ENCODE assay signal across 22 cellular contexts in genomic region chr2:127201452-127201851, GRCh38. TPM values are rescaled to one million over a fixed set of nuclear protein-coding genes. Genes with fewer than 3 reads are reported as not detected.
DNase-seq lines count a peak whose midpoint lies in the region; ATAC-seq and TF ChIP-seq lines count a peak whose summit lies in the region.
"Had no signal": no experiment of that assay in that cellular context is flagged by ENCODE, and none has a peak within 500 bp of the region (broad histone marks: within the 10 kb centered on the region; RNA-seq: fewer than 3 reads in every experiment).

No MANE protein-coding gene starts in this region.

- H4K20me1 ChIP-seq in DND-41 (ENCODE audit: insufficient read depth, low read length) (no peaks in the 10 kb centered on the region), GM23338 (replicated peaks; ENCODE audit: insufficient read depth) (no peaks in the 10 kb centered on the region), PC-3 (ENCODE audit: low read length) (no peaks in the 10 kb centered on the region), neural progenitor cell (ENCODE audit: low read depth) (no peaks in the 10 kb centered on the region)
- H4K20me1 ChIP-seq: BLaER1 treated with 17β-estradiol and CSF1 and Interleukin-3, amounts not matched to agents 10 nM and 100 nM had no signal

- H3K27ac Mint-ChIP-seq in GM23338 (no peak overlapping the region), neural progenitor cell (peak overlapping the region; percentile 37)
- H3K27ac Mint-ChIP-seq: CD8-positive, alpha-beta T cell; T-cell had no signal

- H3K4me1 Mint-ChIP-seq in GM23338 (peaks cover 26% of the 10 kb centered on the region; the same call in 2 of the 3 replicates), neural progenitor cell (no peaks in the 10 kb centered on the region)

- no peaks in the 10 kb centered on the region; the same call in 2 of the 3 replicates for H3K9me3 Mint-ChIP-seq in GM23338
- H3K9me3 Mint-ChIP-seq in neural progenitor cell = no peaks in the 10 kb centered on the region
- H3K9me3 Mint-ChIP-seq: CD8-positive, alpha-beta T cell; T-cell had no signal

- no TSS peak for BruUV-seq in PC-3 (replicated peaks; lab: Mats Ljungman, UMichigan)

- DNase-seq in DND-41 = no peak
- peak; percentile 64 for DNase-seq in GM23338 (ENCODE audit: low spot score)
- DNase-seq in PC-3 = no peak
- DNase-seq in neural progenitor cell (ENCODE audit: low spot score) = no peak
- DNase-seq in EL = no peak
- no peak for DNase-seq in putamen (ENCODE audit: low spot score)
- DNase-seq: CD8-positive, alpha-beta T cell; DMS79 treated with DMSO at 0.1 percent for 48 hours; GDM1; GM23248; KBM-7; NCI-H1694 treated with DMSO at 0.1 percent for 48 hours; NCI-H2107; NCI-H345; NCI-H526 treated with DMSO at 0.1 percent for 48 hours; NK-92 treated with Interleukin-12 subunit alpha and Interleukin-12 subunit beta, amount 100 ng/mL, for 24 hours; SHP77; SK-N-SH; T-cell had no signal

- H3K27me3 ChIP-seq in DND-41 (ENCODE audit: insufficient read depth, low read length, poor library complexity) (peaks cover 2% of the 10 kb centered on the region), GM23338 (ENCODE audit: insufficient read depth) (peaks cover 3% of the 10 kb centered on the region; the same call in 1 of the 2 replicates), PC-3 (ENCODE audit: low read length) (no peaks in the 10 kb centered on the region), neural progenitor cell (no peaks in the 10 kb centered on the region)
- H3K27me3 ChIP-seq: BLaER1 treated with 17β-estradiol and CSF1 and Interleukin-3, amounts not matched to agents 10 nM and 100 nM had no signal

- H3K36me3 ChIP-seq in DND-41 (ENCODE audit: insufficient read depth, low read length) (no peaks in the 10 kb centered on the region), GM23338 (ENCODE audit: insufficient read depth) (no peaks in the 10 kb centered on the region), PC-3 (ENCODE audit: low read depth, low read length) (no peaks in the 10 kb centered on the region), neural progenitor cell (peaks cover 10% of the 10 kb centered on the region)
- H3K36me3 ChIP-seq: BLaER1 treated with 17β-estradiol and CSF1 and Interleukin-3, amounts not matched to agents 10 nM and 100 nM had no signal

- H3K9me3 ChIP-seq in DND-41 (ENCODE audit: insufficient read depth, low read length, severe bottlenecking) (no peaks in the 10 kb centered on the region), PC-3 (ENCODE audit: low read length) (no peaks in the 10 kb centered on the region), neural progenitor cell (ENCODE audit: low read depth) (peaks cover 2% of the 10 kb centered on the region)
- H3K9me3 ChIP-seq: SK-N-SH had no signal

- H3K4me3 ChIP-seq in DND-41 (ENCODE audit: low read depth in 1 of 2, low read length in 2 of 2) (no peak overlapping the region), GM23338 (no peak overlapping the region), PC-3 (ENCODE audit: low read length) (no peak overlapping the region), neural progenitor cell (no peak overlapping the region)
- H3K4me3 ChIP-seq: BLaER1 treated with 17β-estradiol and CSF1 and Interleukin-3, amounts not matched to agents 10 nM and 100 nM; GM23248 had no signal

- H3K9me2 ChIP-seq in GM23338 (ENCODE audit: insufficient read depth) (no peaks in the 10 kb centered on the region), PC-3 (replicated peaks; ENCODE audit: low read length) (no peaks in the 10 kb centered on the region)
- H3K9me2 ChIP-seq: SK-N-SH had no signal

- peaks cover 5% of the 10 kb centered on the region for H3K27me3 Mint-ChIP-seq in GM23338 (ENCODE audit: insufficient read depth, low read depth, poor library complexity)
- peaks cover 2% of the 10 kb centered on the region for H3K27me3 Mint-ChIP-seq in neural progenitor cell (ENCODE audit: insufficient read depth, low read depth)

- peak; percentile 9 for TF ChIP-seq CTCF in DND-41 (IDR thresholded peaks at IDR 0.05; ENCODE audit: borderline replicate concordance, extremely low read depth, low read length, poor library complexity, severe bottlenecking)
- peak; percentile 48 to 63 for TF ChIP-seq CTCF in GM23338 (conservative IDR thresholded peaks at IDR 0.05; ENCODE audit: low read depth in 2 of 2)
- peak; percentile 43; the same call in 1 of the 2 replicates for TF ChIP-seq CTCF in PC-3 (conservative IDR thresholded peaks at IDR 0.05; ENCODE audit: low read depth, low read length)
- TF ChIP-seq CTCF in neural progenitor cell (IDR thresholded peaks at IDR 0.05) = no peak

- H3K27ac ChIP-seq in DND-41 (ENCODE audit: low read length) (no peak overlapping the region), GM23338 (ENCODE audit: low read depth) (no peak overlapping the region), PC-3 (ENCODE audit: low read length) (no peak overlapping the region), neural progenitor cell (no peak overlapping the region)
- H3K27ac ChIP-seq: BLaER1 treated with 17β-estradiol and CSF1 and Interleukin-3, amounts not matched to agents 10 nM and 100 nM; GM23248 had no signal

- CTCF ChIA-PET in PC-3 (lab: Charles Lee) = interaction anchor here (0.7 kb wide), 1 partner anchor 16 kb away, joined by 3 read pairs; no protein-coding TSS in a partner anchor

- H2AFZ ChIP-seq in DND-41 (ENCODE audit: low read depth, low read length) (no peak overlapping the region), GM23338 (no peak overlapping the region), PC-3 (ENCODE audit: low read length) (no peak overlapping the region), neural progenitor cell (replicated peaks) (no peak overlapping the region)
- H2AFZ ChIP-seq: GM23248 had no signal

- H3K36me3 Mint-ChIP-seq in GM23338 (ENCODE audit: low read depth) (no peaks in the 10 kb centered on the region; the same call in 1 of the 3 replicates), neural progenitor cell (peaks cover 5% of the 10 kb centered on the region)
- H3K36me3 Mint-ChIP-seq: CD8-positive, alpha-beta T cell; T-cell had no signal

- POLR2A ChIA-PET in PC-3 (lab: Charles Lee; ENCODE audit: unreplicated experiment) = no interaction called here

- intact Hi-C loops in PC-3 (cut with micrococcal nuclease) = no loop called here

- ATAC-seq in DND-41 (ENCODE audit: insufficient read depth, low read depth) (no peak), GM23338 (peak; percentile 62), PC-3 (no peak), GM18520 (IDR thresholded peaks at IDR 0.05; ENCODE audit: unreplicated experiment) (no peak)
- ATAC-seq: CD8-positive, alpha-beta T cell; T-cell had no signal

- H3K9ac ChIP-seq in DND-41 (ENCODE audit: low read depth, low read length) (no peak overlapping the region), PC-3 (ENCODE audit: low read length) (no peak overlapping the region), neural progenitor cell (no peak overlapping the region)
- H3K9ac ChIP-seq: BLaER1 treated with 17β-estradiol and CSF1 and Interleukin-3, amounts not matched to agents 10 nM and 100 nM; GM23248; SK-N-SH had no signal

- H3F3A ChIP-seq in GM23338 (replicated peaks; ENCODE audit: low read depth) (0 out of 2 replicates have a peak, but pooled peaks cover 3% of the 10 kb centered on the region), PC-3 (ENCODE audit: low read length, unreplicated experiment) (no peaks in the 10 kb centered on the region), neural progenitor cell (ENCODE audit: low read depth) (peaks cover 10% of the 10 kb centered on the region)

- H3K79me2 ChIP-seq in DND-41 (ENCODE audit: insufficient read depth, low read length) (no peaks in the 10 kb centered on the region), GM23338 (replicated peaks; ENCODE audit: insufficient read depth) (no peaks in the 10 kb centered on the region), PC-3 (ENCODE audit: low read length) (no peaks in the 10 kb centered on the region), neural progenitor cell (ENCODE audit: low read depth) (peaks cover 8% of the 10 kb centered on the region)

- H3K4me2 ChIP-seq in DND-41 (ENCODE audit: insufficient read depth, low read length) (no peak overlapping the region), GM23338 (no peak overlapping the region), PC-3 (ENCODE audit: low read length) (no peak overlapping the region), neural progenitor cell (no peak overlapping the region)
- H3K4me2 ChIP-seq: BLaER1 treated with 17β-estradiol and CSF1 and Interleukin-3, amounts not matched to agents 10 nM and 100 nM; SK-N-SH had no signal

- H3K4me1 ChIP-seq in DND-41 (ENCODE audit: insufficient read depth, low read length) = peaks cover 10% of the 10 kb centered on the region
- peaks cover 10% of the 10 kb centered on the region; the same call in 1 of the 2 replicates for H3K4me1 ChIP-seq in GM23338 (ENCODE audit: insufficient read depth)
- no peaks in the 10 kb centered on the region for H3K4me1 ChIP-seq in PC-3 (ENCODE audit: insufficient read depth, low read length)
- H3K4me1 ChIP-seq in neural progenitor cell = peaks cover 9% of the 10 kb centered on the region
- H3K4me1 ChIP-seq: BLaER1 treated with 17β-estradiol and CSF1 and Interleukin-3, amounts not matched to agents 10 nM and 100 nM had no signal

- no peak overlapping the region for H3K4me3 Mint-ChIP-seq in GM23338
- no peak overlapping the region for H3K4me3 Mint-ChIP-seq in neural progenitor cell
- H3K4me3 Mint-ChIP-seq: CD8-positive, alpha-beta T cell; T-cell had no signal

RNA-seq across cellular contexts. Expression of gene CYP27C1, which starts 18.6 kb away (rescaled TPM):
- 2.9 and 3.0 TPM in 2 replicates for total RNA-seq in GM23338 (2014; rRNA removed; shearing (Covaris generic))
- 1.1 and 1.8 TPM in 2 replicates for polyA plus RNA-seq in GM23338 (2016; fragmentation: Nextera tagmentation; extraction: Ambion mirVana)
- total RNA-seq in PC-3 (2014; rRNA removed) = 0.36 and 1.2 TPM in 2 replicates
- 3.0 and 3.8 TPM in 2 replicates for total RNA-seq in neural progenitor cell (ENCODE audit: low replicate concordance)
- total RNA-seq: CD8-positive, alpha-beta T cell; OCI-LY7 had no signal
- polyA plus RNA-seq: SK-N-SH had no signal
